ENCODE assay signal across 8 cellular contexts in the genomic region with DNA sequence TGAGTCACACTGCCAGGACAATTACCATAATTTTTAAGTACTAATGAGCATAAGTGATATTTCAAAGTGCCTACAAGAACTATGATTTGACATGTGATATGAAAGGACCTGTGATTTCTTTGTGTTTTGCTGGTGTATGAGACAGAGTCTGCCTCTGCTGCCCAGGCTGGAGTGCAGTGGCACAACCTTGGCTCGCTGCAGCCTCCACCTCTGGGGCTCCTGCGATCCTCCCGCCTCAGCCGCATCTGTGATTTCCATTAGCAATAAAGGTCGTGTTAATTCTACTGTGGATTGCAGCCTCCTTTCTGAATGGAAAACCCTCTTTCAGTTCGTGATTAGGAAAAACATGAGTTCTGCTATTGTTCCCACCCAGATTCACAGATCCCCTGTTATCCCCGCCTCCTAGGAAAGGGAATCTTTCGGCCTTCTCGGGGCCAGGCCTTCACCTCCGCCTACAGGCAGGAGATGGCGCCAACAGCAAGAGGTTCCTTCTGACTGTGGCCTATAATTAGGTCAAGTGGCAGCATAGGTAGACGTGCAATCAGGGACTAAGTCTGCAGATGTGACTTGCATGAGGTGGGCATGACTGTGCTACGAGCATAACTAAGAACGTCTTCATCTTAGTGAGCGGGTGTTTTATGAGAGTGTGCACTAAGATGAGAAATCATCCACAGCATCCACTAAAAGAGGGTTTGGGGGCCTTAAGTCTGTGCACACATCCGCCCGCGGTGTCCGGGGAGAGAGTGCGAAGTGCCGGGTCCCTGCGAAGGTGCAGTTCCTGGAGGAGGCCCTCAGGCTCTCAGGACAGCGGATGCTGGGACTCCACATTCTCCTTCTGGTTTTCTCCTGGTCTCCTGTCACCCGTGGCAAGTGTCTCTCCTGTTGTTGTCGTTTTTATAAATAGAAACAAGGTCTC. TPM values are rescaled to one million over a fixed set of nuclear protein-coding genes. Genes with fewer than 3 reads are reported as not detected.
A peak's percentile ranks its signal among the peaks of the same experiment; 100 is the strongest.
DNase-seq lines count a peak whose midpoint lies in the region; ATAC-seq and TF ChIP-seq lines count a peak whose summit lies in the region.

No MANE protein-coding gene starts in this region.

- peak; percentile 57 for DNase-seq in A673 (ENCODE audit: low spot score)
- peak; percentile 68 for DNase-seq in WERI-Rb-1
- peak; percentile 72 for DNase-seq in endothelial cell (ENCODE audit: low spot score)
- peak; percentile 66 for DNase-seq in nephron progenitor cell
- DNase-seq in NCI-H2081 treated with DMSO at 0.1 percent for 48 hours (lab: John Stamatoyannopoulos, UW): no peak
- DNase-seq in DMS153 (lab: John Stamatoyannopoulos, UW): no peak

- no peak overlapping the region for H3K27ac ChIP-seq in A673 (ENCODE audit: low read depth, low read length, poor library complexity, severe bottlenecking)
- no peak overlapping the region for H3K27ac ChIP-seq in WERI-Rb-1

- H3K4me3 ChIP-seq in A673 (ENCODE audit: low read depth, low read length, poor library complexity, severe bottlenecking) (no peak overlapping the region), WERI-Rb-1 (ENCODE audit: low read depth, low read length) (no peak overlapping the region)

- no peaks in the 10 kb centered on the region for H3K27me3 ChIP-seq in A673 (replicated peaks; ENCODE audit: insufficient read depth, low read depth, low read length, poor library complexity)
- no peaks in the 10 kb centered on the region for H3K27me3 ChIP-seq in WERI-Rb-1 (ENCODE audit: insufficient read depth, low read depth, severe bottlenecking)

- H3K36me3 ChIP-seq in A673 (ENCODE audit: insufficient read depth, low read length, poor library complexity, severe bottlenecking): no peaks in the 10 kb centered on the region
- no peaks in the 10 kb centered on the region for H3K36me3 ChIP-seq in WERI-Rb-1

- CTCF ChIA-PET in A673 (lab: Charles Lee): no interaction called here

- H3K36me3 Mint-ChIP-seq in endothelial cell (ENCODE audit: low read depth, unreplicated experiment) (no peaks in the 10 kb centered on the region), nephron progenitor cell (ENCODE audit: low read depth) (no peaks in the 10 kb centered on the region)

- no peaks in the 10 kb centered on the region for H3K9me3 Mint-ChIP-seq in endothelial cell (ENCODE audit: unreplicated experiment)
- peaks cover 10% of the 10 kb centered on the region for H3K9me3 Mint-ChIP-seq in nephron progenitor cell

- H3K4me3 Mint-ChIP-seq in endothelial cell (ENCODE audit: unreplicated experiment) (no peak overlapping the region), nephron progenitor cell (peak overlapping the region; percentile 23)

- H3K27me3 Mint-ChIP-seq in endothelial cell (ENCODE audit: unreplicated experiment) (peaks cover 4% of the 10 kb centered on the region), nephron progenitor cell (ENCODE audit: low read depth, poor library complexity) (peaks cover 31% of the 10 kb centered on the region)

- ATAC-seq in GM18909 (IDR thresholded peaks at IDR 0.05; ENCODE audit: poor library complexity, unreplicated experiment): peak; percentile 67
- ATAC-seq in HG03196 (IDR thresholded peaks at IDR 0.05; ENCODE audit: unreplicated experiment): peak; percentile 50

- H3K9me3 ChIP-seq in A673 (ENCODE audit: low read depth, low read length, poor library complexity, severe bottlenecking): no peaks in the 10 kb centered on the region
- no peaks in the 10 kb centered on the region for H3K9me3 ChIP-seq in WERI-Rb-1 (ENCODE audit: severe bottlenecking)

- intact Hi-C loops in A673 (cut with micrococcal nuclease; ENCODE audit: unreplicated experiment): no loop called here

- POLR2A ChIA-PET in A673 (lab: Charles Lee; ENCODE audit: low non-redundant PET): no interaction called here

- no TSS peak for BruUV-seq in A673 (replicated peaks; lab: Mats Ljungman, UMichigan)

- TF ChIP-seq CTCF in A673 (conservative IDR thresholded peaks at IDR 0.05; ENCODE audit: low read depth, low read length) (peak; percentile 56), WERI-Rb-1 (IDR thresholded peaks at IDR 0.05; ENCODE audit: low read depth, low read length) (peak; percentile 63), endothelial cell (IDR thresholded peaks at IDR 0.05; ENCODE audit: unreplicated experiment) (no peak), nephron progenitor cell (IDR thresholded peaks at IDR 0.05) (peak; percentile 75)

- H3K4me1 Mint-ChIP-seq in endothelial cell (ENCODE audit: unreplicated experiment) (no peaks in the 10 kb centered on the region), nephron progenitor cell (peaks cover 33% of the 10 kb centered on the region)

- H3K4me1 ChIP-seq in A673 (ENCODE audit: insufficient read depth, low read length, poor library complexity, severe bottlenecking): peaks cover 6% of the 10 kb centered on the region

- H3K27ac Mint-ChIP-seq in endothelial cell (ENCODE audit: unreplicated experiment) (peak overlapping the region; percentile 42), nephron progenitor cell (no peak overlapping the region)

RNA-seq across cellular contexts. Expression of a gene that starts 23.1 kb away (rescaled TPM):
- total RNA-seq in A673 (2021): 0.96 TPM in 1 of 2 replicates, not detected in the other
- total RNA-seq in endothelial cell (ENCODE audit: unreplicated experiment): not detected

RNA-seq across cellular contexts. Expression of a gene that starts 34.5 kb away (rescaled TPM):
- total RNA-seq in A673 (2021) (not detected in 2 replicates), endothelial cell (ENCODE audit: unreplicated experiment) (not detected)

RNA-seq across cellular contexts. Expression of a gene that starts 41.2 kb away (rescaled TPM):
- total RNA-seq in A673 (2021) (24.2 and 24.6 TPM in 2 replicates), endothelial cell (ENCODE audit: unreplicated experiment) (21.8 TPM)

RNA-seq across cellular contexts. Expression of a gene that starts 50.9 kb away (rescaled TPM):
- total RNA-seq in A673 (2021): not detected in 2 replicates
- total RNA-seq in endothelial cell (ENCODE audit: unreplicated experiment): not detected

Comparison
In these comparisons a context has a peak if more than half of its experiments do, and no peak if none do; other contexts are left out.
1. DNase-seq: peak in A673 (single experiment), WERI-Rb-1 (single experiment), endothelial cell (single experiment) and nephron progenitor cell (single experiment); none in NCI-H2081 treated with DMSO at 0.1 percent for 48 hours (single experiment) and DMS153 (single experiment).